8 cellular contexts compared by ENCODE assay signal in genomic region chr7:99374121-99375064, GRCh38. TPM values are rescaled to one million over a fixed set of nuclear protein-coding genes. Genes with fewer than 3 reads are reported as not detected.
DNase-seq lines count a peak whose midpoint lies in the region; ATAC-seq and TF ChIP-seq lines count a peak whose summit lies in the region.

TSS of gene ARPC1B (plus strand) at chr7:99374730. CDS start at chr7:99385715, 10,985 bp downstream.

- intact Hi-C loops in A673 (cut with micrococcal nuclease; ENCODE audit: unreplicated experiment) = no loop called here
- intact Hi-C loops in lower lobe of right lung (cut with DNase I) = no loop called here

- CTCF ChIA-PET in A673 (lab: Charles Lee) = no interaction called here

- H3K36me3 ChIP-seq in A673 (ENCODE audit: insufficient read depth, low read length, poor library complexity, severe bottlenecking) (no peaks in the 10 kb centered on the region), duodenal mucosa (ENCODE audit: control insufficient read depth in 1 of 2, insufficient read depth in 2 of 2, low read length in 2 of 2) (peaks cover 0 to 2% of the 10 kb centered on the region in 2 donors), lower lobe of right lung (peaks cover 21% of the 10 kb centered on the region)

- H3K4me1 ChIP-seq in A673 (ENCODE audit: insufficient read depth, low read length, poor library complexity, severe bottlenecking) (peaks cover 7% of the 10 kb centered on the region), duodenal mucosa (ENCODE audit: control insufficient read depth in 1 of 2, insufficient read depth in 2 of 2, low read length in 2 of 2) (peaks cover 8 to 16% of the 10 kb centered on the region in 2 donors), lower lobe of right lung (peaks cover 62% of the 10 kb centered on the region)

- BruUV-seq in A673 (replicated peaks; lab: Mats Ljungman, UMichigan) = no TSS peak

- H3K27me3 ChIP-seq in A673 (replicated peaks; ENCODE audit: insufficient read depth, low read depth, low read length, poor library complexity) (no peaks in the 10 kb centered on the region), duodenal mucosa (ENCODE audit: control insufficient read depth in 1 of 2, insufficient read depth in 2 of 2, low read length in 2 of 2) (no peaks in the 10 kb centered on the region), lower lobe of right lung (ENCODE audit: low read depth) (no peaks in the 10 kb centered on the region)

- POLR2A ChIA-PET in A673 (lab: Charles Lee; ENCODE audit: low non-redundant PET) = interaction anchor here (0.5 kb wide), 1 partner anchor 726 kb away, joined by 6 read pairs; no protein-coding TSS in a partner anchor

- H3K4me3 ChIP-seq in A673 (ENCODE audit: low read depth, low read length, poor library complexity, severe bottlenecking) (peak within 1 kb of the TSS; percentile 92), duodenal mucosa (ENCODE audit: low read depth in 1 of 2, low read length in 2 of 2) (peak within 1 kb of the TSS; percentile 75 to 79), lower lobe of right lung (peak within 1 kb of the TSS; percentile 96)

- DNase-seq in A673 (ENCODE audit: low spot score) = peak; percentile 77
- peak; percentile 33 for DNase-seq in NCI-H345 treated with DMSO at 0.1 percent for 48 hours (lab: John Stamatoyannopoulos, UW; ENCODE audit: unreplicated experiment)
- DNase-seq in activated CD4-positive, alpha-beta T cell treated with anti-CD3 and anti-CD28 coated beads, Interleukin-2, amount 50 U/mL, for 1 hour = peak; percentile 84
- peak; percentile 94 for DNase-seq in lower lobe of right lung
- DNase-seq in stimulated activated CD8-positive, alpha-beta memory T cell treated with anti-CD3 and anti-CD28 coated beads, Interleukin-12 subunit alpha, Interleukin-12 subunit beta, amount 100 ng/mL, for 1 hour (ENCODE audit: low read depth) = peak; percentile 71

- H3K27ac ChIP-seq in A673 (ENCODE audit: low read depth, low read length, poor library complexity, severe bottlenecking) (peak within 1 kb of the TSS; percentile 42), duodenal mucosa (ENCODE audit: low read depth, low read length) (peak within 1 kb of the TSS; percentile 91), lower lobe of right lung (peak within 1 kb of the TSS; percentile 93)

- peak; percentile 90 for TF ChIP-seq POLR2A in GM18505 (IDR thresholded peaks at IDR 0.05; ENCODE audit: borderline replicate concordance, extremely low read depth, insufficient read depth, insufficient read length)

- no peak for TF ChIP-seq CTCF in A673 (conservative IDR thresholded peaks at IDR 0.05; ENCODE audit: low read depth, low read length)
- no peak for TF ChIP-seq CTCF in lower lobe of right lung (IDR thresholded peaks at IDR 0.05)

- H3K9me3 ChIP-seq in A673 (ENCODE audit: low read depth, low read length, poor library complexity, severe bottlenecking) (no peaks in the 10 kb centered on the region), duodenal mucosa (ENCODE audit: control insufficient read depth in 1 of 2, low read length in 2 of 2) (no peaks in the 10 kb centered on the region), lower lobe of right lung (no peaks in the 10 kb centered on the region)

- peak within 1 kb of the TSS; percentile 61 to 64 for H3K9ac ChIP-seq in duodenal mucosa (ENCODE audit: low read depth in 1 of 2, low read length in 2 of 2)

- ATAC-seq in GM18505 (IDR thresholded peaks at IDR 0.05; ENCODE audit: unreplicated experiment) (peak; percentile 54), HG02938 (IDR thresholded peaks at IDR 0.05; ENCODE audit: unreplicated experiment) (peak; percentile 60), lower lobe of right lung (peak; percentile 89 to 91)

RNA-seq across cellular contexts. Expression of gene ARPC1B, which starts in this region (rescaled TPM):
- total RNA-seq in A673 (2021) (29.9 and 39.8 TPM in 2 replicates), lower lobe of right lung (236 TPM)

Comparison
In these comparisons a context has a peak if more than half of its experiments do, and no peak if none do; other contexts are left out.
1. Peak in every context shown above with its lines: DNase-seq, ATAC-seq, H3K4me3 ChIP-seq and H3K27ac ChIP-seq.
2. DNase-seq: peak in every context shown above with its lines; median percentile 94 in lower lobe of right lung; 84 in activated CD4-positive, alpha-beta T cell treated with anti-CD3 and anti-CD28 coated beads, Interleukin-2, amount 50 U/mL, for 1 hour; 77 in A673; 71 in stimulated activated CD8-positive, alpha-beta memory T cell treated with anti-CD3 and anti-CD28 coated beads, Interleukin-12 subunit alpha, Interleukin-12 subunit beta, amount 100 ng/mL, for 1 hour; 33 in NCI-H345 treated with DMSO at 0.1 percent for 48 hours.
3. H3K27ac ChIP-seq: peak in every context shown above with its lines; median percentile 93 in lower lobe of right lung; 91 in duodenal mucosa; 42 in A673.